ENCODE assay signal across 16 cellular contexts in genomic region chr12:27285395-27285794, GRCh38. TPM values are rescaled to one million over a fixed set of nuclear protein-coding genes. Genes with fewer than 3 reads are reported as not detected.
DNase-seq lines count a peak whose midpoint lies in the region; TF ChIP-seq lines count a peak whose summit lies in the region.
"Had no signal": no experiment of that assay in that cellular context is flagged by ENCODE, and none has a peak within 500 bp of the region (broad histone marks: within the 10 kb centered on the region; RNA-seq: fewer than 3 reads in every experiment).

No MANE protein-coding gene starts in this region.

- no peaks in the 10 kb centered on the region for H3K36me3 ChIP-seq in mesodermal cell (ENCODE audit: control insufficient read depth, insufficient read depth, low read length)
- H3K36me3 ChIP-seq: adrenal gland, Peyer's patch had no signal

- H3K27ac Mint-ChIP-seq in HFFc6 = peak overlapping the region; percentile 78

- intact Hi-C loops in posterior vena cava (cut with DNase I) = loop anchor here in 1 of 2 donors (10.0 kb wide), 1 partner anchor 111 kb away; no protein-coding TSS in a partner anchor

- H3K4me3 ChIP-seq in coronary artery = peak overlapping the region; percentile 7
- H3K4me3 ChIP-seq in mesodermal cell (ENCODE audit: extremely low read depth, insufficient read depth, low read length, poor library complexity, severe bottlenecking) = no peak overlapping the region
- H3K4me3 ChIP-seq: adrenal gland, Peyer's patch had no signal

- H3K4me1 Mint-ChIP-seq in HFFc6 (ENCODE audit: low read depth) = peaks cover 43% of the 10 kb centered on the region

- no peaks in the 10 kb centered on the region for H3K9me3 Mint-ChIP-seq in HFFc6

- no peaks in the 10 kb centered on the region for H3K36me3 Mint-ChIP-seq in HFFc6 (ENCODE audit: low read depth)

- peak overlapping the region; percentile 55 for H3K4me3 Mint-ChIP-seq in HFFc6

- TF ChIP-seq CTCF in HFFc6 (IDR thresholded peaks at IDR 0.05) = no peak
- no peak for TF ChIP-seq CTCF in coronary artery (IDR thresholded peaks at IDR 0.05)

- no peaks in the 10 kb centered on the region for H3K9me3 ChIP-seq in mesodermal cell (ENCODE audit: control insufficient read depth, low read length)
- H3K9me3 ChIP-seq: adrenal gland, Peyer's patch had no signal

- no CpG with 5 or more reads among the region's 1 CpG for WGBS in mesodermal cell (ENCODE audit: insufficient coverage in 2 of 2), 2 experiments

- H3K27ac ChIP-seq in coronary artery (peak overlapping the region; percentile 72 to 84), mesodermal cell (ENCODE audit: low read depth, low read length, severe bottlenecking) (peak overlapping the region; percentile 68), caudate nucleus (ENCODE audit: low read depth, low read length) (no peak overlapping the region)
- H3K27ac ChIP-seq: epithelial cell of prostate had no signal

- DNase-seq in A172 (ENCODE audit: low spot score) (peak; percentile 18), HFFc6 (no peak), coronary artery (ENCODE audit: low spot score) (no peak), cortex of kidney (lab: John Stamatoyannopoulos, UW) (no peak), NOMO-1 (lab: John Stamatoyannopoulos, UW; ENCODE audit: unreplicated experiment in 2 of 2) (no peak), caudate nucleus (lab: John Stamatoyannopoulos, UW) (no peak), posterior vena cava (ENCODE audit: low spot score) (no peak)
- DNase-seq: adrenal gland; GF-D8; kidney; occipital lobe; Peyer's patch; stimulated activated CD4-positive, alpha-beta T cell treated with anti-CD3 and anti-CD28 coated beads, Interleukin-2, amount 100 ng/mL, for 48 hours; T-helper 9 cell had no signal

- H3K27me3 Mint-ChIP-seq in HFFc6 (ENCODE audit: insufficient read depth) = no peaks in the 10 kb centered on the region; the same call in 1 of the 2 replicates

- H3K4me1 ChIP-seq in mesodermal cell (ENCODE audit: control insufficient read depth, insufficient read depth, low read length, poor library complexity, severe bottlenecking) = peaks cover 16% of the 10 kb centered on the region

RNA-seq across cellular contexts. Expression of gene STK38L, which starts 41.3 kb away (rescaled TPM):
- total RNA-seq in A172 (2014; rRNA removed; shearing (Covaris generic)) = 30.7 and 34.8 TPM in 2 replicates
- total RNA-seq in HFFc6 (2021; fragmentation: NEBNext Ultra II Directional; extraction: Animal tissue kit (Norgen Biotek cat#: 25700)) = 10 to 100 TPM in 4 of 6 experiments, 1 to 10 TPM in 2; 8.2 to 12.6 (median 10.9) TPM
- polyA plus RNA-seq in mesodermal cell (2013, experiment 1 of 2) = 39.6 TPM
- polyA plus RNA-seq in mesodermal cell (2013, experiment 2 of 2) = 29.8 TPM
- 100 to 1,000 TPM in 1 of 2 donors, 10 to 100 TPM in 1; 93.3 to 221 TPM for total RNA-seq in posterior vena cava

RNA-seq across cellular contexts. Expression of gene BMAL2, which starts 47.2 kb away (rescaled TPM):
- 37.2 and 50.3 TPM in 2 replicates for total RNA-seq in A172 (2014; rRNA removed; shearing (Covaris generic))
- 10 to 100 TPM; 23.1 to 47.1 (median 39.9) TPM for total RNA-seq in HFFc6 (2021; fragmentation: NEBNext Ultra II Directional; extraction: Animal tissue kit (Norgen Biotek cat#: 25700))
- polyA plus RNA-seq in mesodermal cell (2013, experiment 1 of 2) = 2.0 TPM
- 2.9 TPM for polyA plus RNA-seq in mesodermal cell (2013, experiment 2 of 2)
- total RNA-seq in posterior vena cava = 10 to 100 TPM in 1 of 2 donors, 1 to 10 TPM in 1; 7.6 to 32.7 TPM
